ENCODE assay signal across 8 cellular contexts in the genomic region with DNA sequence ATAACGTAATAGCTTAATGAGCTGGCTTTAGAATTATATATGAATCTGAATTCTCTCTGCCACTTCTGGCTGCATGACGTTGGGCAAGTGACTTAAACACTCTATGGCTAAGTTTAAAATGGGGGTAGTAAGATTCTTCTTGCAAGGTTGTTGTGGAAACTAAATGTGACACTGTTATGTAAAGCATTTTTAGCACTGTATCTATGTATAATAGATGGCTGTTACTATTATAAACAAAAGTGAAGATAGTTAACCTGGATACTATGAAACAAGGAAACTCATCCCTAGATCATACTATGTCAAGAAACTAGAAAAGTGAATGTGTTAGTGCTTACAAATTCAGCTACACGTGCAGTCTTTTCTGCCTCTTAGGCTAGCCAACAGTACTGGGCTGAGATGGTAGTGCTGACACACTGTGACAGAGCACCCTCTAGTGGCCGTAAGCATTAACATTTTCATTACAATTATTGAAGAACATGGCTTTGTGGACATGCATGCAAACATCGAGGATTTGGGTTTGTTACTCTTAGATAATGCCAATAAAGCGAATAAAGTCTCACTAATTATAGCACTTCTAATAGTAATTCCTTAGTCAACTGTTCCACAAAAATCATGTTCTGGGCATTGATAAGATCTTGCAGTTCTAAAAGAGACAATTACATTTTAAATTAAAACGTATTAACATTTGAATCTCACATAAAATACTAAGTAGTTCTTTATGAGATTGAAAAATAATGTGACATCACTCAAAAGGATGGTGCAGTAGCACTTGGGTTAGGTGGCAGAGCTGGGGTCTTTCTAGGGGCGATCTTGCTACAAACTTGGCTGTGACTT. TPM values are rescaled to one million over a fixed set of nuclear protein-coding genes. Genes with fewer than 3 reads are reported as not detected.
A peak's percentile ranks its signal among the peaks of the same experiment; 100 is the strongest.
DNase-seq lines count a peak whose midpoint lies in the region; ATAC-seq and TF ChIP-seq lines count a peak whose summit lies in the region.

No MANE protein-coding gene starts in this region.

- H3K4me1 ChIP-seq in right atrium auricular region: no peaks in the 10 kb centered on the region

- intact Hi-C loops in sciatic nerve (cut with DNase I): no loop called here

- no peaks in the 10 kb centered on the region for H3K9me3 ChIP-seq in right atrium auricular region

- peak; percentile 10 to 19 for DNase-seq in activated CD8-positive, alpha-beta memory T cell treated with anti-CD3 and anti-CD28 coated beads for 1 hour (ENCODE audit: extremely low read depth in 1 of 2, low read depth in 1 of 2)
- DNase-seq in activated CD8-positive, alpha-beta memory T cell treated with anti-CD3 and anti-CD28 coated beads, Interleukin-2, amount 50 U/mL, for 48 hours: no peak
- DNase-seq in NCI-H1092 (lab: John Stamatoyannopoulos, UW) (peak; percentile 59), amygdala (lab: John Stamatoyannopoulos, UW) (peak in 42 of 56 donors; percentile 1 to 87 (median 39)), right atrium auricular region (ENCODE audit: low spot score) (no peak), sciatic nerve (ENCODE audit: low spot score) (peak; percentile 70)

- H3K4me3 ChIP-seq in right atrium auricular region: no peak overlapping the region

- H3K27me3 ChIP-seq in right atrium auricular region: no peaks in the 10 kb centered on the region

- peak; percentile 67 for ATAC-seq in HG02623 (IDR thresholded peaks at IDR 0.05; ENCODE audit: unreplicated experiment)
- ATAC-seq in SK-N-SH treated with all-trans-retinoic acid at 6 μM for 48 hours: peak; percentile 97
- ATAC-seq in sciatic nerve: peak; percentile 90

- TF ChIP-seq CTCF in right atrium auricular region (IDR thresholded peaks at IDR 0.05): peak; percentile 78 to 84

- H3K27ac ChIP-seq in right atrium auricular region: no peak overlapping the region

- peaks cover 3% of the 10 kb centered on the region for H3K36me3 ChIP-seq in right atrium auricular region

TF ChIP-seq in SK-N-SH treated with all-trans-retinoic acid at 6 μM for 48 hours, 23 proteins besides CTCF, POLR2A, EP300 and RAD21:
- TF ChIP-seq BACH2 (CRISPR knock-in tag; IDR thresholded peaks at IDR 0.05; ENCODE audit: borderline replicate concordance) (no peak), OSR1 (CRISPR knock-in tag; IDR thresholded peaks at IDR 0.05) (no peak), ZC3H10 (CRISPR knock-in tag; IDR thresholded peaks at IDR 0.05) (no peak), TOX (CRISPR knock-in tag; IDR thresholded peaks at IDR 0.05; ENCODE audit: borderline replicate concordance) (no peak), TSHZ2 (CRISPR knock-in tag; IDR thresholded peaks at IDR 0.05) (no peak), ZNF565 (CRISPR knock-in tag; conservative IDR thresholded peaks at IDR 0.05; ENCODE audit: low read depth) (no peak), ARNTL (CRISPR knock-in tag; IDR thresholded peaks at IDR 0.05; ENCODE audit: borderline replicate concordance, low read depth) (no peak), GLIS3 (CRISPR knock-in tag; IDR thresholded peaks at IDR 0.05) (no peak), ZFP30 (CRISPR knock-in tag; IDR thresholded peaks at IDR 0.05) (no peak), CREB5 (CRISPR knock-in tag; IDR thresholded peaks at IDR 0.05; ENCODE audit: low read depth) (no peak), PPARA (CRISPR knock-in tag; IDR thresholded peaks at IDR 0.05; ENCODE audit: borderline replicate concordance) (no peak), ESRRG (CRISPR knock-in tag; IDR thresholded peaks at IDR 0.05) (no peak), CSDC2 (CRISPR knock-in tag; IDR thresholded peaks at IDR 0.05) (no peak), CSRNP3 (CRISPR knock-in tag; IDR thresholded peaks at IDR 0.05) (no peak)
- TF ChIP-seq, protein P1, sequence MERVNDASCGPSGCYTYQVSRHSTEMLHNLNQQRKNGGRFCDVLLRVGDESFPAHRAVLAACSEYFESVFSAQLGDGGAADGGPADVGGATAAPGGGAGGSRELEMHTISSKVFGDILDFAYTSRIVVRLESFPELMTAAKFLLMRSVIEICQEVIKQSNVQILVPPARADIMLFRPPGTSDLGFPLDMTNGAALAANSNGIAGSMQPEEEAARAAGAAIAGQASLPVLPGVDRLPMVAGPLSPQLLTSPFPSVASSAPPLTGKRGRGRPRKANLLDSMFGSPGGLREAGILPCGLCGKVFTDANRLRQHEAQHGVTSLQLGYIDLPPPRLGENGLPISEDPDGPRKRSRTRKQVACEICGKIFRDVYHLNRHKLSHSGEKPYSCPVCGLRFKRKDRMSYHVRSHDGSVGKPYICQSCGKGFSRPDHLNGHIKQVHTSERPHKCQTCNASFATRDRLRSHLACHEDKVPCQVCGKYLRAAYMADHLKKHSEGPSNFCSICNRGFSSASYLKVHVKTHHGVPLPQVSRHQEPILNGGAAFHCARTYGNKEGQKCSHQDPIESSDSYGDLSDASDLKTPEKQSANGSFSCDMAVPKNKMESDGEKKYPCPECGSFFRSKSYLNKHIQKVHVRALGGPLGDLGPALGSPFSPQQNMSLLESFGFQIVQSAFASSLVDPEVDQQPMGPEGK (CRISPR knock-in tag; IDR thresholded peaks at IDR 0.05; ENCODE audit: borderline replicate concordance): no peak
- TF ChIP-seq, protein P2, sequence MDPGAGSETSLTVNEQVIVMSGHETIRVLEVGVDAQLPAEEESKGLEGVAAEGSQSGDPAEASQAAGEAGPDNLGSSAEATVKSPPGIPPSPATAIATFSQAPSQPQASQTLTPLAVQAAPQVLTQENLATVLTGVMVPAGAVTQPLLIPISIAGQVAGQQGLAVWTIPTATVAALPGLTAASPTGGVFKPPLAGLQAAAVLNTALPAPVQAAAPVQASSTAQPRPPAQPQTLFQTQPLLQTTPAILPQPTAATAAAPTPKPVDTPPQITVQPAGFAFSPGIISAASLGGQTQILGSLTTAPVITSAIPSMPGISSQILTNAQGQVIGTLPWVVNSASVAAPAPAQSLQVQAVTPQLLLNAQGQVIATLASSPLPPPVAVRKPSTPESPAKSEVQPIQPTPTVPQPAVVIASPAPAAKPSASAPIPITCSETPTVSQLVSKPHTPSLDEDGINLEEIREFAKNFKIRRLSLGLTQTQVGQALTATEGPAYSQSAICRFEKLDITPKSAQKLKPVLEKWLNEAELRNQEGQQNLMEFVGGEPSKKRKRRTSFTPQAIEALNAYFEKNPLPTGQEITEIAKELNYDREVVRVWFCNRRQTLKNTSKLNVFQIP (CRISPR knock-in tag; IDR thresholded peaks at IDR 0.05; ENCODE audit: borderline replicate concordance, low read depth): no peak

RNA-seq across cellular contexts. Expression of gene MYSM1, which starts 47.3 kb away (rescaled TPM):
- total RNA-seq in right atrium auricular region (10 to 100 TPM in 1 of 2 donors, 1 to 10 TPM in 1; 7.7 to 16.5 TPM), sciatic nerve (48.4 TPM)

Comparison
In these comparisons a context has a peak if more than half of its experiments do, and no peak if none do; other contexts are left out.
1. DNase-seq: peak in activated CD8-positive, alpha-beta memory T cell treated with anti-CD3 and anti-CD28 coated beads for 1 hour (2 of 2), NCI-H1092 (single experiment), amygdala (42 of 56) and sciatic nerve (single experiment); none in activated CD8-positive, alpha-beta memory T cell treated with anti-CD3 and anti-CD28 coated beads, Interleukin-2, amount 50 U/mL, for 48 hours (single experiment) and right atrium auricular region (single experiment).
2. Peak in every context shown above with its lines, with median percentiles within 50 percentile points of each other: ATAC-seq.